9 cellular contexts compared by ENCODE assay signal in the genomic region with DNA sequence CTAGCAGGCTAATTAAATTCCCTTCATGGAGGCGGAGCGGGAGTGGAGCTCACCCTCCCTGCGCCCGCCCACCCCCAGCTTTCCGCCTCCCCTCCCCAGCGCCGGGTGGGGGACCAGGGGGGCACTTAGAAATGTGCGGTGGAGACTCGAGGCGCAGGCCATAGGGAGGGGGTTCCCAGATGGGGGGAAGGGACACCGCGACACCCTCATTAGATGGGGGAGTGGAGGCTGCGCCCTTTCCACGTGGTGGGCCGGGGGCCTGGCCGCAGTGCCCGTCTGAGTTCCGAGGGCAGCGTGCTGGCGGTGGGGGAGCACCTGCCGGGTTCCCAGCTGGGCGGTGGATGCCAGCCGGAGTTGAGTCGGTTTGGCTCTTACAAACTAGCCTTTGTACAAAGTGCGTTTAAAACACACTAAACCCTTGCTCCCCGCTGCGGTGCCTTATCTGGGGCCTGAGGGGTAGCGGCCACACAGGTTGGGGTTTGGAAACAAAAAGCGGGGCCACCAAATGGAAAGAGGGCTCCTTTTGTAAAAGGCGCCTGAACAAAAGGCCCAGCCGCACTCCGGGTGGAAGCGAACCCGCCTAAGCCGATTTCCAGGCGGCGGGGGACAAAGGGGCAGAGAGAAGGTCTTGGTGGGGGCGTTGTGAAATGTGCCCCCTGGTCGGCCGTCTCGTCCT. TPM values are rescaled to one million over a fixed set of nuclear protein-coding genes. Genes with fewer than 3 reads are reported as not detected.
DNase-seq lines count a peak whose midpoint lies in the region; ATAC-seq and TF ChIP-seq lines count a peak whose summit lies in the region.
"Had no signal": no experiment of that assay in that cellular context is flagged by ENCODE, and none has a peak within 500 bp of the region (broad histone marks: within the 10 kb centered on the region; RNA-seq: fewer than 3 reads in every experiment).

No MANE protein-coding gene starts in this region.

- intact Hi-C loops in MCF 10A (cut with micrococcal nuclease), result loop anchor here (5.0 kb wide), 1 partner anchor 317 kb away; no protein-coding TSS in a partner anchor
- intact Hi-C loops in naive thymus-derived CD4-positive, alpha-beta T cell (cut with micrococcal nuclease), result loop anchor here (5.0 kb wide), 2 partner anchors 73 to 307 kb away; partner anchors contain the start of gene GINS2 (in 1 of the 2)

- H3K36me3 ChIP-seq in BJ (ENCODE audit: control insufficient read depth, insufficient read depth, low read length) (peaks cover 3% of the 10 kb centered on the region; the same call in 1 of the 2 replicates), HUES64 (ENCODE audit: insufficient read depth, low read length) (0 out of 2 replicates have a peak, but pooled peaks cover 7% of the 10 kb centered on the region)
- H3K36me3 ChIP-seq in naive thymus-derived CD4-positive, alpha-beta T cell (ENCODE audit: control insufficient read depth in 2 of 3, insufficient read depth in 3 of 3, low read length in 3 of 3), result no peaks in the 10 kb centered on the region

- under 1% methylated on average over 36 of the region's 41 CpGs for WGBS in HUES64

- no peak overlapping the region for H3K27ac Mint-ChIP-seq in MCF 10A (ENCODE audit: low read depth, unreplicated experiment)
- peak overlapping the region in 1 of 9 donors; percentile 31 for H3K27ac Mint-ChIP-seq in naive thymus-derived CD4-positive, alpha-beta T cell
- H3K27ac Mint-ChIP-seq: activated T-helper 1 cell treated with anti-CD3 and anti-CD28 coated beads, Interleukin-12 subunit alpha, Interleukin-12 subunit beta, Interleukin-2, Interleukin-4 antibody, amounts not matched to agents 30 ng/mL and 10 ng/mL and 1 ng/mL, durations not matched to agents 14 hours and 24 hours and 36 hours had no signal

- peaks cover 37% of the 10 kb centered on the region for H3K4me1 ChIP-seq in HUES64 (ENCODE audit: insufficient read depth, low read length)
- H3K4me1 ChIP-seq in naive thymus-derived CD4-positive, alpha-beta T cell (ENCODE audit: control insufficient read depth in 2 of 2, insufficient read depth in 2 of 2, low read length in 2 of 2), result peaks cover 35 to 42% of the 10 kb centered on the region in 2 donors

- POLR2A ChIA-PET in BJ (lab: Charles Lee), result no interaction called here
- POLR2A ChIA-PET in MCF 10A (lab: Yijun Ruan, JAX), result interaction anchor here (0.6 to 3.2 kb wide), 14 partner anchors 16 to 604 kb away, joined by 3 to 52 read pairs (median 4); partner anchors contain the start of gene KIAA0513
- POLR2A ChIA-PET in naive thymus-derived CD4-positive, alpha-beta T cell (lab: Charles Lee), result no interaction called here

- TF ChIP-seq CTCF in BJ (IDR thresholded peaks at IDR 0.05; ENCODE audit: insufficient read depth, low read depth, low read length), result no peak
- TF ChIP-seq CTCF in MCF 10A (IDR thresholded peaks at IDR 0.05; ENCODE audit: unreplicated experiment), result no peak

- no peaks in the 10 kb centered on the region for H3K36me3 Mint-ChIP-seq in MCF 10A (ENCODE audit: insufficient read depth, unreplicated experiment)
- peaks cover 0 to 4% (median 0%) of the 10 kb centered on the region in 5 donors for H3K36me3 Mint-ChIP-seq in naive thymus-derived CD4-positive, alpha-beta T cell

- no TSS peak for BruUV-seq in MCF 10A (replicated peaks; lab: Mats Ljungman, UMichigan)

- peaks cover 16% of the 10 kb centered on the region for H3K4me1 Mint-ChIP-seq in MCF 10A (ENCODE audit: insufficient read depth, unreplicated experiment)
- peaks cover 20 to 49% (median 36%) of the 10 kb centered on the region in 7 donors for H3K4me1 Mint-ChIP-seq in naive thymus-derived CD4-positive, alpha-beta T cell

- DNase-seq in BJ (ENCODE audit: low read depth), result no peak
- DNase-seq in MCF 10A (ENCODE audit: unreplicated experiment), result peak; percentile 19
- DNase-seq in naive thymus-derived CD4-positive, alpha-beta T cell, result peak in 2 of 9 donors; percentile 4 to 22
- no peak for DNase-seq in NCI-H82 treated with DMSO at 0.1 percent for 48 hours (lab: John Stamatoyannopoulos, UW; ENCODE audit: unreplicated experiment)
- no peak for DNase-seq in activated CD4-positive, alpha-beta T cell treated with anti-CD3 and anti-CD28 coated beads, Interleukin-2, amount 50 U/mL, for 48 hours

- no peaks in the 10 kb centered on the region for H3K27me3 Mint-ChIP-seq in MCF 10A (ENCODE audit: insufficient read depth, unreplicated experiment)
- peaks cover 0 to 19% (median 7%) of the 10 kb centered on the region in 5 donors for H3K27me3 Mint-ChIP-seq in naive thymus-derived CD4-positive, alpha-beta T cell

- H3K27me3 ChIP-seq in BJ (ENCODE audit: control insufficient read depth, insufficient read depth, low read length) (no peaks in the 10 kb centered on the region), HUES64 (ENCODE audit: insufficient read depth, low read length) (peaks cover 3% of the 10 kb centered on the region; the same call in 1 of the 2 replicates)
- peaks cover 0 to 2% of the 10 kb centered on the region in 2 donors for H3K27me3 ChIP-seq in naive thymus-derived CD4-positive, alpha-beta T cell (ENCODE audit: control insufficient read depth in 2 of 2, insufficient read depth in 2 of 2, low read length in 2 of 2)

- no peak for ATAC-seq in naive thymus-derived CD4-positive, alpha-beta T cell
- ATAC-seq in GM21367 (IDR thresholded peaks at IDR 0.05; ENCODE audit: unreplicated experiment), result no peak
- no peak for ATAC-seq in HG03280 (IDR thresholded peaks at IDR 0.05; ENCODE audit: unreplicated experiment)

- H3K4me3 Mint-ChIP-seq in MCF 10A (ENCODE audit: unreplicated experiment), result peak overlapping the region; percentile 76
- peak overlapping the region; percentile 23 to 87 (median 68) for H3K4me3 Mint-ChIP-seq in naive thymus-derived CD4-positive, alpha-beta T cell
- H3K4me3 Mint-ChIP-seq: activated T-helper 1 cell treated with anti-CD3 and anti-CD28 coated beads, Interleukin-12 subunit alpha, Interleukin-12 subunit beta, Interleukin-2, Interleukin-4 antibody, amounts not matched to agents 30 ng/mL and 10 ng/mL and 1 ng/mL, durations not matched to agents 14 hours and 24 hours and 36 hours had no signal

- CTCF ChIA-PET in BJ (lab: Yijun Ruan, JAX) (interaction anchor here (1.0 to 3.6 kb wide), 7 partner anchors 16 to 219 kb away, joined by 3 to 25 read pairs (median 3); no protein-coding TSS in a partner anchor), MCF 10A (lab: Yijun Ruan, JAX) (interaction anchor here (0.5 to 3.0 kb wide), 11 partner anchors 14 to 644 kb away, joined by 3 to 16 read pairs (median 4); no protein-coding TSS in a partner anchor)
- CTCF ChIA-PET in naive thymus-derived CD4-positive, alpha-beta T cell (lab: Charles Lee), result no interaction called here

- H3K4me3 ChIP-seq in BJ (ENCODE audit: low read depth, low read length) (peak overlapping the region; percentile 55), HUES64 (ENCODE audit: low read length) (peak overlapping the region; percentile 80)
- no peak overlapping the region for H3K4me3 ChIP-seq in naive thymus-derived CD4-positive, alpha-beta T cell (ENCODE audit: low read length)

- H3K27ac ChIP-seq in HUES64 (ENCODE audit: low read depth, low read length), result peak overlapping the region; percentile 96
- peak overlapping the region; percentile 6 for H3K27ac ChIP-seq in naive thymus-derived CD4-positive, alpha-beta T cell (ENCODE audit: low read depth, low read length)

- no peaks in the 10 kb centered on the region for H3K9me3 Mint-ChIP-seq in MCF 10A (ENCODE audit: unreplicated experiment)
- H3K9me3 Mint-ChIP-seq in naive thymus-derived CD4-positive, alpha-beta T cell, result no peaks in the 10 kb centered on the region
- H3K9me3 Mint-ChIP-seq: activated T-helper 1 cell treated with anti-CD3 and anti-CD28 coated beads, Interleukin-12 subunit alpha, Interleukin-12 subunit beta, Interleukin-2, Interleukin-4 antibody, amounts not matched to agents 30 ng/mL and 10 ng/mL and 1 ng/mL, durations not matched to agents 14 hours and 24 hours and 36 hours had no signal

- peak overlapping the region; percentile 72 for H3K9ac ChIP-seq in HUES64 (ENCODE audit: low read depth, low read length)

- H3K9me3 ChIP-seq in HUES64 (ENCODE audit: insufficient read depth, low read depth, low read length), result no peaks in the 10 kb centered on the region
- no peaks in the 10 kb centered on the region for H3K9me3 ChIP-seq in naive thymus-derived CD4-positive, alpha-beta T cell (ENCODE audit: control insufficient read depth in 2 of 3, low read length in 3 of 3)

RNA-seq across cellular contexts. Expression of gene GSE1, which starts 1.4 kb away (rescaled TPM):
- 14.8 and 16.2 TPM in 2 replicates for polyA plus RNA-seq in BJ (2011; rRNA removed)
- 14.0 and 19.3 TPM in 2 replicates for polyA minus RNA-seq in BJ (2011; rRNA and poly(A)+ RNA removed)
- 33.4 TPM for polyA plus RNA-seq in HUES64 (2013, experiment 1 of 2)
- polyA plus RNA-seq in HUES64 (2013, experiment 2 of 2), result 32.2 TPM
- total RNA-seq in MCF 10A (2022), result 44.4 and 52.9 TPM in 2 replicates
- total RNA-seq in naive thymus-derived CD4-positive, alpha-beta T cell, result 10 to 100 TPM in 4 of 5 experiments, 1 to 10 TPM in 1; 8.7 to 69.2 (median 33.3) TPM
- polyA plus RNA-seq in naive thymus-derived CD4-positive, alpha-beta T cell, result under 1 TPM; 0.18 to 0.37 TPM
